ENCODE assay signal across 12 cellular contexts in the genomic region with DNA sequence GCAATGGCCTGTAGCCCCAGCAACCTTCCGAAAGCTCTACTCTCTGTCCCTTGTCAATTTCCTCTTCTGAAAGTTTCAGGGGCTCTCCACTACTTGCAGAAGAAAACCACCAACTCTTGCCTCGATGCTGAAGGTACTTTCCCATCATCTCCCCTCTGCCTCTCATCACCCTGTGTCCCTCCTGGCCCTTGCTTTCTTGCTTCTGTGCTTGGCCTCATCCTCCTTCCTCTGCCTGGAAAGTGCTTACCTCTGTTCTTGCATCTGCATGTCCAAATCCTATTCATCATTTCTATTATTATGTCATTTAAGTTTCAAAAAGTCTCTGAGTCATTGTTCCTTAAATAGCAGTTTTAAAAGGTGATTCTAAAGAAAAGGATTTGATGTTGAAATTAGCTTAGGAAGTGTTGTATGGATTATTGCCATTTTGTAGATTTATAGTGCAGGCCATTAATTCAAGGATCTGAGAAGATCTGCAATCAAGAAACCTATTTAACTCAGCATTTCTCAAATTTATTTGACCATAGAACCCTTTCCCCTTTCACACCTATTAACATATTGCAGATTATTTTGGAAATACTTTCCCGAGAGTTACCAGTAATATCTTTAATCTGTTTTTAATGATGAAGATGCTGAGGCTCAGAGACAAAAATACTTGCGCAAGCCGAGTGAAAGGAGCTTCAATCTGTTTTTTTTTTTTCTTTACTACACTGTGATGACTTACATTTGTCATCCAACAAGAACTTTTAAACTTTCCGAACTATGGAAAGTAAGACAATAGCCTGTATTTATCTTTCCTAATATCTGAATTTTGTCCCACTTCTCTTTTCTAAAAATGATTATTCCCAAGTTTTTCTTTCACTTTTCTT. TPM values are rescaled to one million over a fixed set of nuclear protein-coding genes. Genes with fewer than 3 reads are reported as not detected.
A peak's percentile ranks its signal among the peaks of the same experiment; 100 is the strongest.
DNase-seq lines count a peak whose midpoint lies in the region; ATAC-seq and TF ChIP-seq lines count a peak whose summit lies in the region.
"Had no signal": no experiment of that assay in that cellular context is flagged by ENCODE, and none has a peak within 500 bp of the region (broad histone marks: within the 10 kb centered on the region; RNA-seq: fewer than 3 reads in every experiment).

No MANE protein-coding gene starts in this region.

- H3K36me3 ChIP-seq in HEK293 (ENCODE audit: control insufficient read depth in 2 of 2, insufficient read depth in 1 of 2, low read length in 2 of 2), result no peaks in the 10 kb centered on the region
- H3K36me3 ChIP-seq in upper lobe of right lung, result no peaks in the 10 kb centered on the region
- H3K36me3 ChIP-seq in H7 (replicated peaks; ENCODE audit: control insufficient read depth, insufficient read depth, low read length), result no peaks in the 10 kb centered on the region
- H3K36me3 ChIP-seq: lower lobe of right lung had no signal

- no peaks in the 10 kb centered on the region for H3K36me3 Mint-ChIP-seq in stimulated activated naive B cell treated with anti-CD40 and anti-IgM and Interleukin-4, amounts not matched to agents 10 μg/mL and 1 μg/mL and 100 μg/mL, for 72 hours
- H3K36me3 Mint-ChIP-seq: WTC11 had no signal

- H3K27ac ChIP-seq in HEK293 (ENCODE audit: extremely low read depth, low read depth, low read length), result no peak overlapping the region
- H3K27ac ChIP-seq in upper lobe of right lung, result no peak overlapping the region
- H3K27ac ChIP-seq: 22Rv1, lower lobe of right lung had no signal

- intact Hi-C loops in upper lobe of right lung (cut with DNase I), result no loop called here

- H3K4me3 ChIP-seq in HEK293 (ENCODE audit: low read depth, low read length) (no peak overlapping the region), upper lobe of right lung (no peak overlapping the region), H7 (ENCODE audit: insufficient read depth, low read depth, low read length) (no peak overlapping the region)
- H3K4me3 ChIP-seq: lower lobe of right lung had no signal

- peak; percentile 13 for DNase-seq in NK-92 treated with Interleukin-12 subunit alpha and Interleukin-12 subunit beta, amount 100 ng/mL, for 24 hours (lab: John Stamatoyannopoulos, UW)
- DNase-seq in NK-92 (lab: John Stamatoyannopoulos, UW; ENCODE audit: unreplicated experiment) (no peak), ACHN (no peak), upper lobe of right lung (no peak), H7 (no peak)
- peak; percentile 52 for DNase-seq in stimulated activated naive B cell treated with anti-CD40 and anti-IgM and Interleukin-4, amounts not matched to agents 10 μg/mL and 1 μg/mL and 100 μg/mL, for 72 hours
- DNase-seq: KG1, lower lobe of right lung had no signal

- peak overlapping the region; percentile 70 for H3K27ac Mint-ChIP-seq in stimulated activated naive B cell treated with anti-CD40 and anti-IgM and Interleukin-4, amounts not matched to agents 10 μg/mL and 1 μg/mL and 100 μg/mL, for 72 hours
- H3K27ac Mint-ChIP-seq: WTC11 had no signal

- POLR2A ChIA-PET in HEK293 (lab: Yijun Ruan, JAX), result no interaction called here

- H3K9me3 Mint-ChIP-seq in stimulated activated naive B cell treated with anti-CD40 and anti-IgM and Interleukin-4, amounts not matched to agents 10 μg/mL and 1 μg/mL and 100 μg/mL, for 72 hours, result no peaks in the 10 kb centered on the region
- H3K9me3 Mint-ChIP-seq: WTC11 had no signal

- in situ Hi-C loops in ACHN (cut with HindIII; ENCODE audit: low pct_ligation_motif_present, low pct_unique_long_range_greater_than_20kb, low sequenced_read_pairs), result no loop called here

- H3K4me1 Mint-ChIP-seq in stimulated activated naive B cell treated with anti-CD40 and anti-IgM and Interleukin-4, amounts not matched to agents 10 μg/mL and 1 μg/mL and 100 μg/mL, for 72 hours, result peaks cover 9 to 24% of the 10 kb centered on the region in 2 donors

- peaks cover 25 to 39% of the 10 kb centered on the region in 2 donors for H3K27me3 Mint-ChIP-seq in stimulated activated naive B cell treated with anti-CD40 and anti-IgM and Interleukin-4, amounts not matched to agents 10 μg/mL and 1 μg/mL and 100 μg/mL, for 72 hours

- H3K27me3 ChIP-seq in upper lobe of right lung (no peaks in the 10 kb centered on the region), H7 (ENCODE audit: control insufficient read depth, insufficient read depth, low read length) (no peaks in the 10 kb centered on the region)

- no peak for TF ChIP-seq CTCF in HEK293 (tag by site-specific recombination; IDR thresholded peaks at IDR 0.05)
- no peak for TF ChIP-seq CTCF in upper lobe of right lung (IDR thresholded peaks at IDR 0.05)

- H3K9me3 ChIP-seq in HEK293 (ENCODE audit: control insufficient read depth, insufficient read depth, low read depth, low read length) (no peaks in the 10 kb centered on the region), upper lobe of right lung (no peaks in the 10 kb centered on the region)
- H3K9me3 ChIP-seq: lower lobe of right lung had no signal

- H3K4me1 ChIP-seq in HEK293 (ENCODE audit: control insufficient read depth, insufficient read depth, low read length) (peaks cover 13% of the 10 kb centered on the region), upper lobe of right lung (no peaks in the 10 kb centered on the region)

- H3K4me3 Mint-ChIP-seq in stimulated activated naive B cell treated with anti-CD40 and anti-IgM and Interleukin-4, amounts not matched to agents 10 μg/mL and 1 μg/mL and 100 μg/mL, for 72 hours, result peak overlapping the region; percentile 0 to 9
- H3K4me3 Mint-ChIP-seq: WTC11 had no signal

- CTCF ChIA-PET in HEK293 (lab: Yijun Ruan, JAX), result interaction anchor here (0.6 to 19.9 kb wide), 11 partner anchors 44 to 289 kb away, joined by 3 to 530 read pairs (median 4); no protein-coding TSS in a partner anchor

- peak; percentile 71 for ATAC-seq in HG03520 (IDR thresholded peaks at IDR 0.05; ENCODE audit: unreplicated experiment)
- peak; percentile 98 to 99 for ATAC-seq in stimulated activated naive B cell treated with anti-CD40 and anti-IgM and Interleukin-4, amounts not matched to agents 10 μg/mL and 1 μg/mL and 100 μg/mL, for 72 hours (replicated peaks)
- ATAC-seq in upper lobe of right lung, result no peak
- ATAC-seq: lower lobe of right lung had no signal

TF ChIP-seq in HEK293, 187 proteins besides CTCF, POLR2A, EP300 and RAD21 (continues in another document):
- no peak for TF ChIP-seq ZNF214 (tag by site-specific recombination; IDR thresholded peaks at IDR 0.05; ENCODE audit: borderline replicate concordance)
- no peak for TF ChIP-seq EGR2 (tag by site-specific recombination; IDR thresholded peaks at IDR 0.05; ENCODE audit: low read depth)
- TF ChIP-seq, protein P1, sequence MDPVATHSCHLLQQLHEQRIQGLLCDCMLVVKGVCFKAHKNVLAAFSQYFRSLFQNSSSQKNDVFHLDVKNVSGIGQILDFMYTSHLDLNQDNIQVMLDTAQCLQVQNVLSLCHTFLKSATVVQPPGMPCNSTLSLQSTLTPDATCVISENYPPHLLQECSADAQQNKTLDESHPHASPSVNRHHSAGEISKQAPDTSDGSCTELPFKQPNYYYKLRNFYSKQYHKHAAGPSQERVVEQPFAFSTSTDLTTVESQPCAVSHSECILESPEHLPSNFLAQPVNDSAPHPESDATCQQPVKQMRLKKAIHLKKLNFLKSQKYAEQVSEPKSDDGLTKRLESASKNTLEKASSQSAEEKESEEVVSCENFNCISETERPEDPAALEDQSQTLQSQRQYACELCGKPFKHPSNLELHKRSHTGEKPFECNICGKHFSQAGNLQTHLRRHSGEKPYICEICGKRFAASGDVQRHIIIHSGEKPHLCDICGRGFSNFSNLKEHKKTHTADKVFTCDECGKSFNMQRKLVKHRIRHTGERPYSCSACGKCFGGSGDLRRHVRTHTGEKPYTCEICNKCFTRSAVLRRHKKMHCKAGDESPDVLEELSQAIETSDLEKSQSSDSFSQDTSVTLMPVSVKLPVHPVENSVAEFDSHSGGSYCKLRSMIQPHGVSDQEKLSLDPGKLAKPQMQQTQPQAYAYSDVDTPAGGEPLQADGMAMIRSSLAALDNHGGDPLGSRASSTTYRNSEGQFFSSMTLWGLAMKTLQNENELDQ (tag by site-specific recombination; IDR thresholded peaks at IDR 0.05; ENCODE audit: low read depth), result no peak
- TF ChIP-seq, protein P2, sequence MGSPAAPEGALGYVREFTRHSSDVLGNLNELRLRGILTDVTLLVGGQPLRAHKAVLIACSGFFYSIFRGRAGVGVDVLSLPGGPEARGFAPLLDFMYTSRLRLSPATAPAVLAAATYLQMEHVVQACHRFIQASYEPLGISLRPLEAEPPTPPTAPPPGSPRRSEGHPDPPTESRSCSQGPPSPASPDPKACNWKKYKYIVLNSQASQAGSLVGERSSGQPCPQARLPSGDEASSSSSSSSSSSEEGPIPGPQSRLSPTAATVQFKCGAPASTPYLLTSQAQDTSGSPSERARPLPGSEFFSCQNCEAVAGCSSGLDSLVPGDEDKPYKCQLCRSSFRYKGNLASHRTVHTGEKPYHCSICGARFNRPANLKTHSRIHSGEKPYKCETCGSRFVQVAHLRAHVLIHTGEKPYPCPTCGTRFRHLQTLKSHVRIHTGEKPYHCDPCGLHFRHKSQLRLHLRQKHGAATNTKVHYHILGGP (tag by site-specific recombination; IDR thresholded peaks at IDR 0.05), result no peak
- TF ChIP-seq ZNF837 (tag by site-specific recombination; IDR thresholded peaks at IDR 0.05), result no peak
- TF ChIP-seq ZNF558 (tag by site-specific recombination; IDR thresholded peaks at IDR 0.05), result no peak
- peak; percentile 33 for TF ChIP-seq PRDM1 (tag by site-specific recombination; IDR thresholded peaks at IDR 0.05)
- TF ChIP-seq ZNF140 (tag by site-specific recombination; IDR thresholded peaks at IDR 0.05), result no peak
- peak; percentile 89; the same call in 1 of the 2 replicates for TF ChIP-seq ZNF239 (tag by site-specific recombination; IDR thresholded peaks at IDR 0.05)
- TF ChIP-seq, protein P3, sequence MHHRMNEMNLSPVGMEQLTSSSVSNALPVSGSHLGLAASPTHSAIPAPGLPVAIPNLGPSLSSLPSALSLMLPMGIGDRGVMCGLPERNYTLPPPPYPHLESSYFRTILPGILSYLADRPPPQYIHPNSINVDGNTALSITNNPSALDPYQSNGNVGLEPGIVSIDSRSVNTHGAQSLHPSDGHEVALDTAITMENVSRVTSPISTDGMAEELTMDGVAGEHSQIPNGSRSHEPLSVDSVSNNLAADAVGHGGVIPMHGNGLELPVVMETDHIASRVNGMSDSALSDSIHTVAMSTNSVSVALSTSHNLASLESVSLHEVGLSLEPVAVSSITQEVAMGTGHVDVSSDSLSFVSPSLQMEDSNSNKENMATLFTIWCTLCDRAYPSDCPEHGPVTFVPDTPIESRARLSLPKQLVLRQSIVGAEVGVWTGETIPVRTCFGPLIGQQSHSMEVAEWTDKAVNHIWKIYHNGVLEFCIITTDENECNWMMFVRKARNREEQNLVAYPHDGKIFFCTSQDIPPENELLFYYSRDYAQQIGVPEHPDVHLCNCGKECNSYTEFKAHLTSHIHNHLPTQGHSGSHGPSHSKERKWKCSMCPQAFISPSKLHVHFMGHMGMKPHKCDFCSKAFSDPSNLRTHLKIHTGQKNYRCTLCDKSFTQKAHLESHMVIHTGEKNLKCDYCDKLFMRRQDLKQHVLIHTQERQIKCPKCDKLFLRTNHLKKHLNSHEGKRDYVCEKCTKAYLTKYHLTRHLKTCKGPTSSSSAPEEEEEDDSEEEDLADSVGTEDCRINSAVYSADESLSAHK (tag by site-specific recombination; IDR thresholded peaks at IDR 0.05), result no peak

RNA-seq across cellular contexts. Expression of a gene that starts 22.3 kb away (rescaled TPM):
- 1.3 TPM for total RNA-seq in upper lobe of right lung
- total RNA-seq in H7 (2014; rRNA removed; shearing (Covaris generic)), result 0.59 TPM in 1 of 2 replicates, not detected in the other
- total RNA-seq: WTC11 had no signal

Comparison
In these comparisons a context has a peak if more than half of its experiments do, and no peak if none do; other contexts are left out.
1. DNase-seq: peak in NK-92 treated with Interleukin-12 subunit alpha and Interleukin-12 subunit beta, amount 100 ng/mL, for 24 hours (single experiment) and stimulated activated naive B cell treated with anti-CD40 and anti-IgM and Interleukin-4, amounts not matched to agents 10 μg/mL and 1 μg/mL and 100 μg/mL, for 72 hours (single experiment); none in NK-92 (single experiment), ACHN (single experiment), upper lobe of right lung (single experiment) and H7 (single experiment).